ENCODE assay signal across 17 cellular contexts in genomic region chr13:111110054-111110453, GRCh38. TPM values are rescaled to one million over a fixed set of nuclear protein-coding genes. Genes with fewer than 3 reads are reported as not detected.
DNase-seq lines count a peak whose midpoint lies in the region; ATAC-seq and TF ChIP-seq lines count a peak whose summit lies in the region.
"Had no signal": no experiment of that assay in that cellular context is flagged by ENCODE, and none has a peak within 500 bp of the region (broad histone marks: within the 10 kb centered on the region; RNA-seq: fewer than 3 reads in every experiment).

No MANE protein-coding gene starts in this region.

- no peak overlapping the region for H3K27ac ChIP-seq in SJSA1
- no peak overlapping the region for H3K27ac ChIP-seq in esophagus muscularis mucosa (replicated peaks in 1 of 4)
- no peak overlapping the region for H3K27ac ChIP-seq in heart right ventricle
- H3K27ac ChIP-seq: BLaER1 treated with 17β-estradiol and CSF1 and Interleukin-3, amounts not matched to agents 10 nM and 100 nM; C4-2B had no signal

- no peaks in the 10 kb centered on the region for H3K36me3 ChIP-seq in SJSA1
- H3K36me3 ChIP-seq in esophagus muscularis mucosa: no peaks in the 10 kb centered on the region
- H3K36me3 ChIP-seq in heart right ventricle: no peaks in the 10 kb centered on the region
- H3K36me3 ChIP-seq: BLaER1 treated with 17β-estradiol and CSF1 and Interleukin-3, amounts not matched to agents 10 nM and 100 nM had no signal

- no peak for TF ChIP-seq EP300 in esophagus muscularis mucosa (IDR thresholded peaks at IDR 0.05)

- peaks cover 36% of the 10 kb centered on the region for H3K27me3 ChIP-seq in SJSA1 (replicated peaks)
- H3K27me3 ChIP-seq in esophagus muscularis mucosa: peaks cover 0 to 44% (median 8%) of the 10 kb centered on the region in 4 donors
- peaks cover 0 to 56% (median 30%) of the 10 kb centered on the region in 7 donors for H3K27me3 ChIP-seq in heart right ventricle

- H3K4me1 ChIP-seq in SJSA1 (replicated peaks): peaks cover 7% of the 10 kb centered on the region
- peaks cover 5 to 12% (median 11%) of the 10 kb centered on the region in 4 donors for H3K4me1 ChIP-seq in esophagus muscularis mucosa
- peaks cover 0 to 11% (median 6%) of the 10 kb centered on the region in 9 donors for H3K4me1 ChIP-seq in heart right ventricle

- TF ChIP-seq POLR2A in esophagus muscularis mucosa (IDR thresholded peaks at IDR 0.05; ENCODE audit: low read depth): no peak

- WGBS in esophagus muscularis mucosa: 55% methylated on average over 2 of the region's 2 CpGs
- WGBS in heart right ventricle, 2 donors: 67 to 75% methylated on average over 2 of the region's 2 CpGs

- TF ChIP-seq CTCF in esophagus muscularis mucosa (IDR thresholded peaks at IDR 0.05) (no peak), heart right ventricle (IDR thresholded peaks at IDR 0.05) (no peak)

- DNase-seq in SJSA1 (ENCODE audit: low read depth in 1 of 2, low spot score in 2 of 2) (peak; percentile 44 to 67), esophagus muscularis mucosa (ENCODE audit: extremely low spot score) (peak; percentile 31), posterior vena cava (ENCODE audit: low spot score) (peak; percentile 55), NCI-H1436 treated with DMSO at 0.1 percent for 48 hours (lab: John Stamatoyannopoulos, UW) (no peak), heart right ventricle (no peak)
- DNase-seq: 8988T; ACHN; Caco-2; Calu3; CD4-positive, alpha-beta T cell; CD8-positive, alpha-beta T cell; DMS79 treated with DMSO at 0.1 percent for 48 hours; GF-D8 had no signal

- no peak for ATAC-seq in heart right ventricle
- ATAC-seq in GM21528 (IDR thresholded peaks at IDR 0.05; ENCODE audit: low FRiP score, unreplicated experiment): no peak
- ATAC-seq: CD8-positive, alpha-beta T cell; GM12878 had no signal

- H3K9me3 ChIP-seq in SJSA1 (replicated peaks) (peaks cover 11% of the 10 kb centered on the region; the same call in 1 of the 2 replicates), esophagus muscularis mucosa (peaks cover 0 to 8% (median 2%) of the 10 kb centered on the region in 4 donors), heart right ventricle (peaks cover 0 to 10% (median 0%) of the 10 kb centered on the region in 11 donors)

- intact Hi-C loops in esophagus muscularis mucosa (cut with DNase I): no loop called here
- intact Hi-C loops in posterior vena cava (cut with DNase I): loop anchor here in 1 of 2 donors (10.0 kb wide), 1 partner anchor 45 kb away; no protein-coding TSS in a partner anchor
- intact Hi-C loops in heart right ventricle (cut with DNase I): no loop called here

- H3K4me3 ChIP-seq in SJSA1 (no peak overlapping the region), esophagus muscularis mucosa (no peak overlapping the region), heart right ventricle (no peak overlapping the region)
- H3K4me3 ChIP-seq: BLaER1 treated with 17β-estradiol and CSF1 and Interleukin-3, amounts not matched to agents 10 nM and 100 nM; GM12878 had no signal

RNA-seq across cellular contexts. Expression of gene ARHGEF7, which starts 5.1 kb away (rescaled TPM):
- 55.3 and 72.5 TPM in 2 replicates for total RNA-seq in SJSA1 (2014; rRNA removed; shearing (Covaris generic))
- total RNA-seq in esophagus muscularis mucosa (10 to 100 TPM; 36.0 to 53.6 (median 45.1) TPM), posterior vena cava (10 to 100 TPM; 61.7 to 76.0 TPM), heart right ventricle (10 to 100 TPM; 38.9 to 56.6 (median 47.3) TPM)
- 10 to 100 TPM; 18.4 to 23.0 TPM for polyA plus RNA-seq in heart right ventricle

Comparison
In these comparisons a context has a peak if more than half of its experiments do, and no peak if none do; other contexts are left out.
1. DNase-seq: peak in SJSA1 (2 of 2), esophagus muscularis mucosa (single experiment) and posterior vena cava (single experiment); none in NCI-H1436 treated with DMSO at 0.1 percent for 48 hours (single experiment) and heart right ventricle (0 of 2).